ENCODE assay signal across 8 cellular contexts in genomic region chr17:74987418-74987908, GRCh38. TPM values are rescaled to one million over a fixed set of nuclear protein-coding genes. Genes with fewer than 3 reads are reported as not detected.
DNase-seq lines count a peak whose midpoint lies in the region; ATAC-seq lines count a peak whose summit lies in the region.

CDR2L (plus strand) TSS chr17:74987632; CDS start chr17:74988044, 412 bp downstream.

- no peak within 1 kb of the TSS for H3K9ac ChIP-seq in Karpas-422 (ENCODE audit: low read length)

- H3K27ac Mint-ChIP-seq in naive B cell = peak within 1 kb of the TSS in 5 of 6 donors; percentile 8 to 92 (median 53)

- H3K9me3 Mint-ChIP-seq in naive B cell = no peaks in the 10 kb centered on the region

- no peaks in the 10 kb centered on the region for H4K20me1 ChIP-seq in Karpas-422 (ENCODE audit: insufficient read depth, low read depth, low read length)

- H3K36me3 Mint-ChIP-seq in naive B cell = no peaks in the 10 kb centered on the region

- H3K27me3 Mint-ChIP-seq in naive B cell = peaks cover 13 to 43% (median 15%) of the 10 kb centered on the region in 3 donors

- peaks cover 5 to 13% (median 9%) of the 10 kb centered on the region in 3 donors for H3K4me1 Mint-ChIP-seq in naive B cell

- H3K79me2 ChIP-seq in Karpas-422 (ENCODE audit: low read length) = no peaks in the 10 kb centered on the region

- peak; percentile 97 for DNase-seq in DMS 273 (lab: John Stamatoyannopoulos, UW; ENCODE audit: unreplicated experiment)
- DNase-seq in Karpas-422 = peak; percentile 51
- DNase-seq in RKO (ENCODE audit: low spot score) = peak; percentile 95
- peak; percentile 84 to 86 for DNase-seq in activated T-helper 1 cell treated with anti-CD3 and anti-CD28 coated beads, Interleukin-2, amount 50 U/mL, for 16 hours (ENCODE audit: low read depth in 1 of 2, low spot score in 1 of 2)
- DNase-seq in fibroblast of gingiva (ENCODE audit: low read depth) = peak; percentile 92
- peak; percentile 95 for DNase-seq in naive B cell
- DNase-seq in stimulated activated CD8-positive, alpha-beta memory T cell treated with anti-CD3 and anti-CD28 coated beads, Interleukin-7, amount 100 ng/mL, for 48 hours (ENCODE audit: extremely low read depth in 1 of 2, low read depth in 1 of 2) = peak; percentile 79 to 87

- H3K4me1 ChIP-seq in Karpas-422 (ENCODE audit: low read length) = peaks cover 4% of the 10 kb centered on the region

- H3K27ac ChIP-seq in Karpas-422 (ENCODE audit: low read length) = no peak within 1 kb of the TSS

- H3K9me3 ChIP-seq in Karpas-422 (ENCODE audit: low read length) = no peaks in the 10 kb centered on the region

- ATAC-seq in GM21737 (IDR thresholded peaks at IDR 0.05; ENCODE audit: unreplicated experiment) (peak; percentile 93), naive B cell (ENCODE audit: low read depth in 2 of 2) (peak; percentile 97)

- H3K4me3 Mint-ChIP-seq in naive B cell = peak within 1 kb of the TSS; percentile 76 to 92 (median 85)

- no peak within 1 kb of the TSS for H3K4me3 ChIP-seq in Karpas-422 (ENCODE audit: low read length)

- no peak within 1 kb of the TSS for H2AFZ ChIP-seq in Karpas-422 (ENCODE audit: low read length)

- no peaks in the 10 kb centered on the region for H3K9me2 ChIP-seq in Karpas-422 (replicated peaks; ENCODE audit: insufficient read depth, low read length)

- H3K4me2 ChIP-seq in Karpas-422 (ENCODE audit: low read depth, low read length, poor library complexity, severe bottlenecking) = no peak within 1 kb of the TSS

- H3K27me3 ChIP-seq in Karpas-422 (ENCODE audit: low read length) = no peaks in the 10 kb centered on the region

- no peaks in the 10 kb centered on the region for H3K36me3 ChIP-seq in Karpas-422 (ENCODE audit: insufficient read depth, low read length)

RNA-seq across cellular contexts. Expression of gene CDR2L, which starts in this region (rescaled TPM):
- total RNA-seq in Karpas-422 (2014; rRNA removed; shearing (Covaris generic); ENCODE audit: low replicate concordance) = not detected in 2 replicates
- polyA plus RNA-seq in naive B cell (ENCODE audit: low read depth in 6 of 6) = not detected

Comparison
In these comparisons a context has a peak if more than half of its experiments do, and no peak if none do; other contexts are left out.
1. Peak in DNase-seq in Karpas-422; RNA of the gene not detected or under 1 TPM.
2. Peak in DNase-seq and ATAC-seq in naive B cell; RNA of the gene not detected or under 1 TPM.